Comparison of ENCODE assay signal across 8 cellular contexts in genomic region chr13:114235697-114236096, GRCh38. TPM values are rescaled to one million over a fixed set of nuclear protein-coding genes. Genes with fewer than 3 reads are reported as not detected.
DNase-seq lines count a peak whose midpoint lies in the region; ATAC-seq and TF ChIP-seq lines count a peak whose summit lies in the region.

No MANE protein-coding gene starts in this region.

- peaks cover 9 to 35% (median 17%) of the 10 kb centered on the region in 4 donors for H3K4me1 Mint-ChIP-seq in CD4-positive, CD25-positive, alpha-beta regulatory T cell

- no peaks in the 10 kb centered on the region for H3F3A ChIP-seq in neural cell (ENCODE audit: insufficient read depth, low read length, poor library complexity, severe bottlenecking)

- H3K9ac ChIP-seq in neural cell (ENCODE audit: low read length), result peak overlapping the region; percentile 82

- peak overlapping the region; percentile 88 to 96 (median 93) for H3K4me3 Mint-ChIP-seq in CD4-positive, CD25-positive, alpha-beta regulatory T cell

- peaks cover 20% of the 10 kb centered on the region for H3K36me3 Mint-ChIP-seq in CD4-positive, CD25-positive, alpha-beta regulatory T cell

- H2AFZ ChIP-seq in neural cell (ENCODE audit: low read depth, low read length), result no peak overlapping the region

- H3K4me3 ChIP-seq in CD4-positive, CD25-positive, alpha-beta regulatory T cell (ENCODE audit: low read depth, low read length), result peak overlapping the region; percentile 88
- H3K4me3 ChIP-seq in neural cell (ENCODE audit: low read length), result peak overlapping the region; percentile 91

- no peak for DNase-seq in CD4-positive, CD25-positive, alpha-beta regulatory T cell
- DNase-seq in NCI-H69 (lab: John Stamatoyannopoulos, UW) (peak; percentile 22), ecto neural progenitor cell (ENCODE audit: low spot score) (peak; percentile 39), hippocampal formation (lab: John Stamatoyannopoulos, UW) (no peak), NCI-H446 treated with DMSO at 0.1 percent for 48 hours (lab: John Stamatoyannopoulos, UW) (no peak), globus pallidus (ENCODE audit: low spot score) (no peak)
- no peak for DNase-seq in activated CD4-positive, alpha-beta T cell treated with anti-CD3 and anti-CD28 coated beads, Interleukin-2, amount 50 U/mL, for 48 hours

- peaks cover 25% of the 10 kb centered on the region for H3K4me1 ChIP-seq in CD4-positive, CD25-positive, alpha-beta regulatory T cell (ENCODE audit: control insufficient read depth, insufficient read depth, low read length, poor library complexity, severe bottlenecking)

- H3K27me3 ChIP-seq in CD4-positive, CD25-positive, alpha-beta regulatory T cell (ENCODE audit: control insufficient read depth, insufficient read depth, low read length), result no peaks in the 10 kb centered on the region
- H3K27me3 ChIP-seq in neural cell (ENCODE audit: insufficient read depth, low read depth, low read length), result no peaks in the 10 kb centered on the region

- peaks cover 15% of the 10 kb centered on the region for H3K79me2 ChIP-seq in neural cell (replicated peaks; ENCODE audit: insufficient read depth, low read length)

- peaks cover 39% of the 10 kb centered on the region for H3K36me3 ChIP-seq in CD4-positive, CD25-positive, alpha-beta regulatory T cell (ENCODE audit: control insufficient read depth, insufficient read depth, low read length)
- H3K36me3 ChIP-seq in neural cell (ENCODE audit: insufficient read depth, low read length), result no peaks in the 10 kb centered on the region

- TF ChIP-seq EP300 in neural cell (conservative IDR thresholded peaks at IDR 0.05; ENCODE audit: poor library complexity, severe bottlenecking), result no peak

- TF ChIP-seq CTCF in neural cell (IDR thresholded peaks at IDR 0.05; ENCODE audit: poor library complexity, severe bottlenecking), result no peak

- H3K4me2 ChIP-seq in neural cell (ENCODE audit: low read length), result peak overlapping the region; percentile 50

- H3K27ac ChIP-seq in CD4-positive, CD25-positive, alpha-beta regulatory T cell (ENCODE audit: insufficient read depth, low read length, poor library complexity, severe bottlenecking), result peak overlapping the region; percentile 71
- no peak overlapping the region for H3K27ac ChIP-seq in neural cell (ENCODE audit: low read length)

- H3K27ac Mint-ChIP-seq in CD4-positive, CD25-positive, alpha-beta regulatory T cell, result peak overlapping the region; percentile 40 to 83 (median 66)

- H3K9me3 Mint-ChIP-seq in CD4-positive, CD25-positive, alpha-beta regulatory T cell, result no peaks in the 10 kb centered on the region

- ATAC-seq in CD4-positive, CD25-positive, alpha-beta regulatory T cell (ENCODE audit: low read depth in 2 of 2), result no peak

- no peaks in the 10 kb centered on the region for H3K9me3 ChIP-seq in CD4-positive, CD25-positive, alpha-beta regulatory T cell (ENCODE audit: control insufficient read depth in 2 of 2, low read length in 2 of 2)
- H3K9me3 ChIP-seq in neural cell (ENCODE audit: low read length), result no peaks in the 10 kb centered on the region

- no peaks in the 10 kb centered on the region for H4K20me1 ChIP-seq in neural cell (ENCODE audit: insufficient read depth)

- no peaks in the 10 kb centered on the region for H3K9me2 ChIP-seq in neural cell (ENCODE audit: insufficient read depth, low read length)

- TF ChIP-seq RAD21 in neural cell (conservative IDR thresholded peaks at IDR 0.05), result no peak

- H3K27me3 Mint-ChIP-seq in CD4-positive, CD25-positive, alpha-beta regulatory T cell, result peaks cover 12% of the 10 kb centered on the region

TF ChIP-seq in neural cell, 6 proteins besides CTCF, POLR2A, EP300 and RAD21:
- TF ChIP-seq, protein P1, sequence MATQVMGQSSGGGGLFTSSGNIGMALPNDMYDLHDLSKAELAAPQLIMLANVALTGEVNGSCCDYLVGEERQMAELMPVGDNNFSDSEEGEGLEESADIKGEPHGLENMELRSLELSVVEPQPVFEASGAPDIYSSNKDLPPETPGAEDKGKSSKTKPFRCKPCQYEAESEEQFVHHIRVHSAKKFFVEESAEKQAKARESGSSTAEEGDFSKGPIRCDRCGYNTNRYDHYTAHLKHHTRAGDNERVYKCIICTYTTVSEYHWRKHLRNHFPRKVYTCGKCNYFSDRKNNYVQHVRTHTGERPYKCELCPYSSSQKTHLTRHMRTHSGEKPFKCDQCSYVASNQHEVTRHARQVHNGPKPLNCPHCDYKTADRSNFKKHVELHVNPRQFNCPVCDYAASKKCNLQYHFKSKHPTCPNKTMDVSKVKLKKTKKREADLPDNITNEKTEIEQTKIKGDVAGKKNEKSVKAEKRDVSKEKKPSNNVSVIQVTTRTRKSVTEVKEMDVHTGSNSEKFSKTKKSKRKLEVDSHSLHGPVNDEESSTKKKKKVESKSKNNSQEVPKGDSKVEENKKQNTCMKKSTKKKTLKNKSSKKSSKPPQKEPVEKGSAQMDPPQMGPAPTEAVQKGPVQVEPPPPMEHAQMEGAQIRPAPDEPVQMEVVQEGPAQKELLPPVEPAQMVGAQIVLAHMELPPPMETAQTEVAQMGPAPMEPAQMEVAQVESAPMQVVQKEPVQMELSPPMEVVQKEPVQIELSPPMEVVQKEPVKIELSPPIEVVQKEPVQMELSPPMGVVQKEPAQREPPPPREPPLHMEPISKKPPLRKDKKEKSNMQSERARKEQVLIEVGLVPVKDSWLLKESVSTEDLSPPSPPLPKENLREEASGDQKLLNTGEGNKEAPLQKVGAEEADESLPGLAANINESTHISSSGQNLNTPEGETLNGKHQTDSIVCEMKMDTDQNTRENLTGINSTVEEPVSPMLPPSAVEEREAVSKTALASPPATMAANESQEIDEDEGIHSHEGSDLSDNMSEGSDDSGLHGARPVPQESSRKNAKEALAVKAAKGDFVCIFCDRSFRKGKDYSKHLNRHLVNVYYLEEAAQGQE (IDR thresholded peaks at IDR 0.05; ENCODE audit: borderline replicate concordance), result no peak
- TF ChIP-seq POLR2AphosphoS5 (IDR thresholded peaks at IDR 0.05), result no peak

RNA-seq across cellular contexts. Expression of gene CDC16, which starts 1.0 kb away (rescaled TPM):
- total RNA-seq in CD4-positive, CD25-positive, alpha-beta regulatory T cell, result 56.8 TPM
- 10 to 100 TPM; 16.1 to 27.8 (median 20.6) TPM for polyA plus RNA-seq in CD4-positive, CD25-positive, alpha-beta regulatory T cell
- 70.4 and 78.4 TPM in 2 replicates for polyA plus RNA-seq in neural cell
- polyA minus RNA-seq in neural cell, result 55.5 and 75.6 TPM in 2 replicates

RNA-seq across cellular contexts. Expression of gene UPF3A, which starts 45.7 kb away (rescaled TPM):
- total RNA-seq in CD4-positive, CD25-positive, alpha-beta regulatory T cell, result 50.0 TPM
- polyA plus RNA-seq in CD4-positive, CD25-positive, alpha-beta regulatory T cell, result 10 to 100 TPM; 14.5 to 30.7 (median 16.4) TPM
- polyA plus RNA-seq in neural cell, result 245 and 277 TPM in 2 replicates
- 86.2 and 91.2 TPM in 2 replicates for polyA minus RNA-seq in neural cell

RNA-seq across cellular contexts. Expression of gene CFAP97D2, which starts 56.6 kb away (rescaled TPM):
- not detected for total RNA-seq in CD4-positive, CD25-positive, alpha-beta regulatory T cell
- polyA plus RNA-seq in CD4-positive, CD25-positive, alpha-beta regulatory T cell, result under 1 TPM in 2 of 4 donors, not detected in 2; 0.22 to 0.86 TPM
- polyA plus RNA-seq in neural cell, result not detected in 2 replicates
- polyA minus RNA-seq in neural cell, result not detected in 2 replicates

Comparison
In these comparisons a context has a peak if more than half of its experiments do, and no peak if none do; other contexts are left out.
1. DNase-seq: peak in NCI-H69 (single experiment) and ecto neural progenitor cell (single experiment); none in CD4-positive, CD25-positive, alpha-beta regulatory T cell (0 of 3), hippocampal formation (0 of 2), activated CD4-positive, alpha-beta T cell treated with anti-CD3 and anti-CD28 coated beads, Interleukin-2, amount 50 U/mL, for 48 hours (0 of 2), NCI-H446 treated with DMSO at 0.1 percent for 48 hours (single experiment) and globus pallidus (single experiment).